In genomic region chr11:95231881-95232605, GRCh38 we compare ENCODE assay signal across 8 cellular contexts. TPM values are rescaled to one million over a fixed set of nuclear protein-coding genes. Genes with fewer than 3 reads are reported as not detected.
A peak's percentile ranks its signal among the peaks of the same experiment; 100 is the strongest.
DNase-seq lines count a peak whose midpoint lies in the region; ATAC-seq lines count a peak whose summit lies in the region.

No MANE protein-coding gene starts in this region.

- no peaks in the 10 kb centered on the region for H3K27me3 ChIP-seq in CD4-positive, alpha-beta memory T cell (ENCODE audit: insufficient read depth, low read length)

- H3K9me3 Mint-ChIP-seq in CD4-positive, alpha-beta memory T cell, result peaks cover 0 to 1% (median 0%) of the 10 kb centered on the region in 8 donors

- peaks cover 42% of the 10 kb centered on the region for H3K4me1 ChIP-seq in CD4-positive, alpha-beta memory T cell (ENCODE audit: insufficient read depth, low read length)

- POLR2A ChIA-PET in CD4-positive, alpha-beta memory T cell (lab: Charles Lee; ENCODE audit: partially characterized antibody), result interaction anchor here (0.7 to 5.7 kb wide), 53 partner anchors 9 to 1491 kb away, joined by 3 to 241 read pairs (median 6); partner anchors contain the start of genes C11orf54, CEP57, CWC15 and ENDOD1

- DNase-seq in CD4-positive, alpha-beta memory T cell, result peak; percentile 61 to 82 (median 65)
- DNase-seq in NCI-H1092 treated with DMSO at 0.1 percent for 48 hours (lab: John Stamatoyannopoulos, UW) (peak; percentile 91), left colon (peak; percentile 72 to 76)
- peak; percentile 39 for DNase-seq in activated CD4-positive, alpha-beta T cell treated with anti-CD3 and anti-CD28 coated beads for 1 hour
- DNase-seq in stimulated activated CD4-positive, alpha-beta T cell treated with anti-CD3 and anti-CD28 coated beads, Interleukin-1b, Interleukin-23, amount 100 ng/mL, for 24 hours (ENCODE audit: low read depth in 4 of 4, low spot score in 1 of 4), result peak; percentile 35 to 51 (median 45)

- peaks cover 0 to 8% of the 10 kb centered on the region in 2 donors for H3K36me3 Mint-ChIP-seq in CD4-positive, alpha-beta memory T cell

- H3K27me3 Mint-ChIP-seq in CD4-positive, alpha-beta memory T cell, result no peaks in the 10 kb centered on the region

- H3K4me3 Mint-ChIP-seq in CD4-positive, alpha-beta memory T cell, result no peak overlapping the region

- peaks cover 26 to 54% (median 31%) of the 10 kb centered on the region in 4 donors for H3K4me1 Mint-ChIP-seq in CD4-positive, alpha-beta memory T cell

- CTCF ChIA-PET in CD4-positive, alpha-beta memory T cell (lab: Charles Lee; ENCODE audit: partially characterized antibody), result interaction anchor here (0.7 to 3.0 kb wide), 41 partner anchors 9 to 559 kb away, joined by 3 to 102 read pairs (median 4); partner anchors contain the start of genes CEP57, FAM76B and SRSF8

- H3K27ac ChIP-seq in CD4-positive, alpha-beta memory T cell (ENCODE audit: low read depth, low read length), result peak overlapping the region; percentile 59
- H3K27ac ChIP-seq in cingulate gyrus (ENCODE audit: low read depth, low read length), result peak overlapping the region; percentile 95

- ATAC-seq in GM21526 (IDR thresholded peaks at IDR 0.05; ENCODE audit: low FRiP score, unreplicated experiment), result peak; percentile 31
- ATAC-seq in left colon, result peak; percentile 46
- ATAC-seq in GM19023 (IDR thresholded peaks at IDR 0.05; ENCODE audit: unreplicated experiment), result no peak

- no peak overlapping the region for H3K27ac Mint-ChIP-seq in CD4-positive, alpha-beta memory T cell

- H3K36me3 ChIP-seq in CD4-positive, alpha-beta memory T cell (ENCODE audit: insufficient read depth, low read length), result no peaks in the 10 kb centered on the region

- peak overlapping the region; percentile 13 to 72 for H3K4me3 ChIP-seq in CD4-positive, alpha-beta memory T cell (ENCODE audit: low read length in 2 of 2)

- intact Hi-C loops in CD4-positive, alpha-beta memory T cell (cut with micrococcal nuclease), result loop anchor here (1.0 to 5.0 kb wide), 12 partner anchors 22 to 1157 kb away; partner anchors contain the start of genes CCDC82, CEP57 and ENDOD1
- intact Hi-C loops in left colon (cut with DNase I, micrococcal nuclease), result loop anchor here in 1 of 2 donors (5.0 kb wide), 1 partner anchor 105 kb away; no protein-coding TSS in a partner anchor

- no peaks in the 10 kb centered on the region for H3K9me3 ChIP-seq in CD4-positive, alpha-beta memory T cell (ENCODE audit: control insufficient read depth in 1 of 2, low read length in 2 of 2)

RNA-seq across cellular contexts. Expression of gene SESN3, which starts 1.0 kb away (rescaled TPM):
- total RNA-seq in CD4-positive, alpha-beta memory T cell, result 100 to 1,000 TPM; 204 to 211 TPM
- polyA plus RNA-seq in CD4-positive, alpha-beta memory T cell, result 1 to 10 TPM; 1.8 to 3.4 TPM
- total RNA-seq in left colon, result 10 to 100 TPM in 1 of 2 donors, 1 to 10 TPM in 1; 9.2 to 15.7 TPM

Comparison
In these comparisons a context has a peak if more than half of its experiments do, and no peak if none do; other contexts are left out.
1. DNase-seq: peak in every context shown above with its lines; median percentile 91 in NCI-H1092 treated with DMSO at 0.1 percent for 48 hours; 74 in left colon; 65 in CD4-positive, alpha-beta memory T cell; 45 in stimulated activated CD4-positive, alpha-beta T cell treated with anti-CD3 and anti-CD28 coated beads, Interleukin-1b, Interleukin-23, amount 100 ng/mL, for 24 hours; 39 in activated CD4-positive, alpha-beta T cell treated with anti-CD3 and anti-CD28 coated beads for 1 hour.
2. RNA of gene SESN3, which starts 1.0 kb away (total RNA-seq): 204 to 211 TPM in CD4-positive, alpha-beta memory T cell; 9.2 to 15.7 TPM in left colon; every median in the first group is over 10 times any median in the second.